22 cellular contexts compared by ENCODE assay signal in the genomic region with DNA sequence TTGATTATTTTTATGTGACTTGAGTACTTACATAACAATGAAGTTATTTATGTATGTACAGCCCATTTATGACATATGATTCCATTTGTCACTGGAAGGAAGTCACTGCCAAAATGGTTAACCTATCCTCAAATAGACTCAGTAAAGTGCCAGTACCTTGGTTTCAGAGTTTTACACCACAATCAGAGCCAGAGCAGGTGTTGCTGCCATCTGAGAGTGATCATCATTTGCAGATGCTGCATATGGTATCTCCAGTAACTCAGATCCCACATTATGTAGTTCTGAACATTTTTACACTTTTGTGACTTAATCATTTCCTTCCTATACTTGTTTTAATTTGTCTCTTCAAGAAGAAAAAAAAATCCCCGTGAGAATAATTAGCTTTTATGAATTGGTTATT.
"Had no signal": no experiment of that assay in that cellular context is flagged by ENCODE, and none has a peak within 500 bp of the region (broad histone marks: within the 10 kb centered on the region; RNA-seq: fewer than 3 reads in every experiment).

No MANE protein-coding gene starts in this region.

- ATAC-seq: activated CD4-positive, CD25-positive, alpha-beta regulatory T cell treated with anti-CD3 and anti-CD28 coated beads, Interleukin-2, amount 50 U/mL, for 24 hours; activated CD8-positive, alpha-beta T cell treated with anti-CD3 and anti-CD28 coated beads for 36 hours; activated T-helper 17 cell treated with anti-CD3 and anti-CD28 coated beads, Interleukin-2, amount 50 U/mL, for 72 hours; esophagus mucosa had no signal

- DNase-seq: activated B cell treated with CpG ODN at 0.5 μM for 24 hours; activated CD4-positive, alpha-beta T cell treated with anti-CD3 and anti-CD28 coated beads for 48 hours; activated CD4-positive, alpha-beta T cell treated with anti-CD3 and anti-CD28 coated beads, Interleukin-2, amount 50 U/mL, for 1 hour; activated CD4-positive, alpha-beta T cell treated with anti-CD3 and anti-CD28 coated beads, Interleukin-2, amount 50 U/mL, for 48 hours; activated CD8-positive, alpha-beta memory T cell treated with anti-CD3 and anti-CD28 coated beads for 24 hours; activated CD8-positive, alpha-beta T cell treated with anti-CD3 and anti-CD28 coated beads for 36 hours; activated effector memory CD4-positive, alpha-beta T cell treated with Interleukin-2 at 50 U/mL for 16 hours; activated gamma-delta T cell treated with Interleukin-2 at 50 U/mL for 16 hours; activated naive CD4-positive, alpha-beta T cell treated with anti-CD3 and anti-CD28 coated beads, Interleukin-2, amount 50 U/mL, for 16 hours; activated naive CD4-positive, alpha-beta T cell treated with Interleukin-2 at 50 U/mL for 16 hours; activated T-cell treated with anti-CD3 and anti-CD28 coated beads, Interleukin-2, amount 50 U/mL, for 1 hour; amniotic stem cell; brain microvascular endothelial cell; effector memory CD4-positive, alpha-beta T cell; endodermal cell; foreskin fibroblast; head of caudate nucleus; T1000; WERI-Rb-1 had no signal
